Comparison of ENCODE assay signal across 16 cellular contexts in the genomic region with DNA sequence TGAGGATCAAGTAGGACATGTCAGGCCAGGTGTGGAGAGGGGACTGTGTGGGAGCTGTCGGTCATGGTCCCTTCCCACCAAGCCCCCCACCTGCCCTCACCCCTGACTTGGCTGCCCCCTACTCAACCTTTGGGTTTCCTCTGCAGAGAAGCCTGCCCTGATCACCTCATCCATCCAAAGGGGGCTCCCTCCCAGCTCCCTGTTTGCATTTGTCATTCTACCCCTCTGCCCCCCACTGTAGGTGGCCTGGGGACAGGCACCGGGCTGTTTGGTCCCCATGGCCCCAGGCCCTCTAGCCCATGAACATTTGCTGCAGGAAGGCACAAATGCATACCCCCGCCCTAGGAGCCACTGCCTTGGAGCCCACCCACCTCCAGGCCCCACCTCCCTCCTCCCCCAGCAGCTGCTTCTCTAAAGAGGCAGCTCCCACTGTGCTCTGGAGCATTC.
A peak's percentile ranks its signal among the peaks of the same experiment; 100 is the strongest.
DNase-seq lines count a peak whose midpoint lies in the region; ATAC-seq and TF ChIP-seq lines count a peak whose summit lies in the region.
"Had no signal": no experiment of that assay in that cellular context is flagged by ENCODE, and none has a peak within 500 bp of the region (broad histone marks: within the 10 kb centered on the region; RNA-seq: fewer than 3 reads in every experiment).

No MANE protein-coding gene starts in this region.

- no peak for ATAC-seq in T-cell (replicated peaks in 1 of 4)
- ATAC-seq: heart left ventricle had no signal

- peaks cover 0 to 80% (median 61%) of the 10 kb centered on the region in 4 donors for H3K4me1 ChIP-seq in tibial artery
- H3K4me1 ChIP-seq: Caco-2 had no signal

- H3K27me3 Mint-ChIP-seq in activated naive CD4-positive, alpha-beta T cell treated with anti-CD3 and anti-CD28 coated beads, Interleukin-2, amount 10 ng/mL, durations not matched to agents 7 days and 5 days = peaks cover 15% of the 10 kb centered on the region
- no peaks in the 10 kb centered on the region for H3K27me3 Mint-ChIP-seq in T-cell

- peaks cover 5% of the 10 kb centered on the region for H3K36me3 Mint-ChIP-seq in activated naive CD4-positive, alpha-beta T cell treated with anti-CD3 and anti-CD28 coated beads, Interleukin-2, amount 10 ng/mL, durations not matched to agents 7 days and 5 days
- H3K36me3 Mint-ChIP-seq in T-cell = no peaks in the 10 kb centered on the region
- H3K36me3 Mint-ChIP-seq: mesothelial cell of epicardium had no signal

- H3K4me1 Mint-ChIP-seq in activated naive CD4-positive, alpha-beta T cell treated with anti-CD3 and anti-CD28 coated beads, Interleukin-2, amount 10 ng/mL, durations not matched to agents 7 days and 5 days = peaks cover 86% of the 10 kb centered on the region
- H3K4me1 Mint-ChIP-seq in T-cell = peaks cover 88 to 100% (median 92%) of the 10 kb centered on the region in 3 donors

- POLR2A ChIA-PET in T-cell (lab: Charles Lee) = interaction anchor here in 1 of 2 donors (1.2 kb wide), 1 partner anchor 8 kb away, joined by 3 read pairs; no protein-coding TSS in a partner anchor

- H3K9me3 ChIP-seq in tibial artery = no peaks in the 10 kb centered on the region
- H3K9me3 ChIP-seq: Caco-2, heart left ventricle, neutrophil had no signal

- H3K27ac ChIP-seq in tibial artery = peak overlapping the region; percentile 63 to 89
- H3K27ac ChIP-seq: neutrophil had no signal

- H3K9me3 Mint-ChIP-seq in activated naive CD4-positive, alpha-beta T cell treated with anti-CD3 and anti-CD28 coated beads, Interleukin-2, amount 10 ng/mL, durations not matched to agents 7 days and 5 days = no peaks in the 10 kb centered on the region
- H3K9me3 Mint-ChIP-seq in T-cell = no peaks in the 10 kb centered on the region
- H3K9me3 Mint-ChIP-seq: mesothelial cell of epicardium had no signal

- H3K27ac Mint-ChIP-seq in activated naive CD4-positive, alpha-beta T cell treated with anti-CD3 and anti-CD28 coated beads, Interleukin-2, amount 10 ng/mL, durations not matched to agents 7 days and 5 days = peak overlapping the region; percentile 97
- H3K27ac Mint-ChIP-seq in T-cell = peak overlapping the region; percentile 64 to 97

- intact Hi-C loops in tibial artery (cut with DNase I; ENCODE audit: low total_unique reads) = no loop called here

- TF ChIP-seq CTCF in tibial artery (IDR thresholded peaks at IDR 0.05) = no peak

- no peaks in the 10 kb centered on the region for H3K36me3 ChIP-seq in tibial artery
- H3K36me3 ChIP-seq: neutrophil had no signal

- CTCF ChIA-PET in activated naive CD4-positive, alpha-beta T cell treated with anti-CD3 and anti-CD28 coated beads, Interleukin-2, amount 10 ng/mL, durations not matched to agents 7 days and 5 days (lab: Charles Lee) = no interaction called here
- CTCF ChIA-PET in T-cell (lab: Charles Lee) = no interaction called here

- no peak overlapping the region for H3K4me3 Mint-ChIP-seq in activated naive CD4-positive, alpha-beta T cell treated with anti-CD3 and anti-CD28 coated beads, Interleukin-2, amount 10 ng/mL, durations not matched to agents 7 days and 5 days
- H3K4me3 Mint-ChIP-seq in T-cell = no peak overlapping the region
- H3K4me3 Mint-ChIP-seq: mesothelial cell of epicardium had no signal

- DNase-seq in activated naive CD4-positive, alpha-beta T cell treated with anti-CD3 and anti-CD28 coated beads, Interleukin-2, amount 10 ng/mL, durations not matched to agents 7 days and 5 days = no peak
- no peak for DNase-seq in activated naive CD4-positive, alpha-beta T cell (lab: John Stamatoyannopoulos, UW)
- DNase-seq in T-cell (no peak), left kidney (ENCODE audit: low read depth, low spot score) (peak; percentile 58), tibial artery (peak; percentile 17 to 61), dermis blood vessel endothelial cell (no peak), NCI-H2029 treated with DMSO at 0.1 percent for 48 hours (lab: John Stamatoyannopoulos, UW) (no peak), HT-29 (ENCODE audit: low spot score) (no peak)
- DNase-seq: Caco-2, NCI-H1092, NCI-H2171 treated with DMSO at 0.1 percent for 48 hours, RPMI8226, SW 1271 had no signal

- H3K27me3 ChIP-seq in tibial artery = no peaks in the 10 kb centered on the region
- H3K27me3 ChIP-seq: heart left ventricle had no signal

- H3K4me3 ChIP-seq in tibial artery = no peak overlapping the region
- H3K4me3 ChIP-seq: heart left ventricle had no signal

Comparison
In these comparisons a context has a peak if more than half of its experiments do, and no peak if none do; other contexts are left out.
1. DNase-seq: peak in left kidney (single experiment) and tibial artery (2 of 2); none in activated naive CD4-positive, alpha-beta T cell treated with anti-CD3 and anti-CD28 coated beads, Interleukin-2, amount 10 ng/mL, durations not matched to agents 7 days and 5 days (single experiment), activated naive CD4-positive, alpha-beta T cell (0 of 4), T-cell (0 of 34), dermis blood vessel endothelial cell (single experiment), NCI-H2029 treated with DMSO at 0.1 percent for 48 hours (single experiment) and HT-29 (single experiment).